Comparison of ENCODE assay signal across 14 cellular contexts in genomic region chr5:137604348-137605095, GRCh38.
DNase-seq lines count a peak whose midpoint lies in the region; ATAC-seq and TF ChIP-seq lines count a peak whose summit lies in the region.
"Had no signal": no experiment of that assay in that cellular context is flagged by ENCODE, and none has a peak within 500 bp of the region (broad histone marks: within the 10 kb centered on the region; RNA-seq: fewer than 3 reads in every experiment).

No MANE protein-coding gene starts in this region.

- ATAC-seq in mucosa of descending colon (peak; percentile 22), GM19455 (IDR thresholded peaks at IDR 0.05; ENCODE audit: unreplicated experiment) (no peak)

- no peak overlapping the region for H3K9ac ChIP-seq in colonic mucosa (ENCODE audit: low read depth in 2 of 2, low read length in 2 of 2)

- peak; percentile 12 for DNase-seq in DMS 273 (lab: John Stamatoyannopoulos, UW; ENCODE audit: unreplicated experiment)
- DNase-seq in DMS 273 treated with DMSO at 0.1 percent for 48 hours (lab: John Stamatoyannopoulos, UW): no peak
- DNase-seq in NCI-H1436 (lab: John Stamatoyannopoulos, UW): peak; percentile 58
- peak; percentile 49 for DNase-seq in WERI-Rb-1
- no peak for DNase-seq in mucosa of descending colon
- no peak for DNase-seq in dorsolateral prefrontal cortex
- no peak for DNase-seq in colonic mucosa
- DNase-seq: activated effector memory CD4-positive, alpha-beta T cell treated with Interleukin-2 at 50 U/mL for 16 hours; CD4-positive, alpha-beta T cell; immature natural killer cell; Right ventricle myocardium superior; small intestine had no signal

- H3K9me3 ChIP-seq in WERI-Rb-1 (ENCODE audit: severe bottlenecking) (no peaks in the 10 kb centered on the region), mucosa of descending colon (no peaks in the 10 kb centered on the region), colonic mucosa (no peaks in the 10 kb centered on the region)

- no peaks in the 10 kb centered on the region for H3K36me3 ChIP-seq in WERI-Rb-1
- H3K36me3 ChIP-seq in mucosa of descending colon (ENCODE audit: low read depth): no peaks in the 10 kb centered on the region
- H3K36me3 ChIP-seq in colonic mucosa: no peaks in the 10 kb centered on the region

- H3K4me1 ChIP-seq in mucosa of descending colon (ENCODE audit: low read depth): no peaks in the 10 kb centered on the region
- no peaks in the 10 kb centered on the region for H3K4me1 ChIP-seq in colonic mucosa

- H3K27me3 ChIP-seq in WERI-Rb-1 (ENCODE audit: insufficient read depth, low read depth, severe bottlenecking) (no peaks in the 10 kb centered on the region), dorsolateral prefrontal cortex (no peaks in the 10 kb centered on the region), colonic mucosa (no peaks in the 10 kb centered on the region)

- H3K27ac ChIP-seq in WERI-Rb-1: no peak overlapping the region
- peak overlapping the region in 1 of 59 donors; percentile 37 for H3K27ac ChIP-seq in dorsolateral prefrontal cortex
- no peak overlapping the region for H3K27ac ChIP-seq in colonic mucosa
- H3K27ac ChIP-seq: 22Rv1 had no signal

- H3K4me3 ChIP-seq in WERI-Rb-1 (ENCODE audit: low read depth, low read length) (no peak overlapping the region), mucosa of descending colon (no peak overlapping the region), dorsolateral prefrontal cortex (no peak overlapping the region), colonic mucosa (no peak overlapping the region)

- TF ChIP-seq CTCF in WERI-Rb-1 (IDR thresholded peaks at IDR 0.05; ENCODE audit: low read depth, low read length): no peak
- no peak for TF ChIP-seq CTCF in mucosa of descending colon (IDR thresholded peaks at IDR 0.05)
- TF ChIP-seq CTCF in dorsolateral prefrontal cortex (IDR thresholded peaks at IDR 0.05 in 54 of 56, conservative IDR thresholded peaks at IDR 0.05 in 2 of 56; ENCODE audit: low read depth in 1 of 56, partially characterized antibody in 56 of 56): no peak
- no peak for TF ChIP-seq CTCF in colonic mucosa (IDR thresholded peaks at IDR 0.05)

- intact Hi-C loops in mucosa of descending colon (cut with DNase I, micrococcal nuclease) (no loop called here), dorsolateral prefrontal cortex (cut with DNase I) (loop anchor here in 1 of 2 donors (10.0 kb wide), 1 partner anchor 800 kb away; no protein-coding TSS in a partner anchor), colonic mucosa (cut with DNase I) (no loop called here)

Comparison
In these comparisons a context has a peak if more than half of its experiments do, and no peak if none do; other contexts are left out.
1. DNase-seq: peak in DMS 273 (single experiment), NCI-H1436 (single experiment) and WERI-Rb-1 (single experiment); none in DMS 273 treated with DMSO at 0.1 percent for 48 hours (single experiment), mucosa of descending colon (0 of 3), dorsolateral prefrontal cortex (0 of 10) and colonic mucosa (single experiment).